Comparison of ENCODE assay signal across 17 cellular contexts in the genomic region with DNA sequence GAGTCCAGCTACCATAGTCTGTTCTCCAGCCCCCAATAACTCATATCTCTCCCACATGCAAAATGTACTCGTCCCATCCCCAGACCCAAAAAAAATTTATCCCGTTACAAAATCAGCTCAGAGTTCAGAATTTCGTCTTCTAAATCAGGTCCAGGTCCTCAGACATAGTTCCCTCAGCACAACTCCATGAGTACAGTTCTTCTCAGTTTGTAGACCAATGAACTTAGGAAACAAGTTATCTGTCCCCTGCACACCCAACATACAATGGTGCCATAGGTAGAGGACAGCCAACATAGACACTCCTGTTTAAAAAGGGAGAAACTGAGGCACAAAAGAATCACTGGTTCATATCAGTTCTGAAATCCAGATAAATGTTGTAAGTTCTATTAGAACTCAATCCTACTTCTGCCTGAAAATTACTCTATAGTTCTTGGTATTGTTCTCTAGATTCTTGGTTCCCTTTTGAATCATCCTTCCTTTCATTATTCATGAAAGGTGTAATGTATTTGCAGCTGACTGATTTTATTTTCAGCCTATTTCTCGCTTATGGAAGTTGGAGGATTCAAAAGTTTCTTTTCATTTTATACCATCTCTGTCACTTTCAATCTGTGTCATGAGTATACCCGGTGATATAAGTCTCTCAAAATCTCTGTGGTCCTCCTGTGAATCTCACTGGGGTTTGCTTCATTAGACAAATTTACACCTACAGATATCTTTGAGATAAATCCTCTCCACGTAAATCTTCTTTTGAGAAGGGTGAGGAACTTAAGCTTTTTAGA.
DNase-seq lines count a peak whose midpoint lies in the region; ATAC-seq, FAIRE-seq and TF ChIP-seq lines count a peak whose summit lies in the region.
"Had no signal": no experiment of that assay in that cellular context is flagged by ENCODE, and none has a peak within 500 bp of the region (broad histone marks: within the 10 kb centered on the region; RNA-seq: fewer than 3 reads in every experiment).

No MANE protein-coding gene starts in this region.

- no peak for TF ChIP-seq CTCF in activated CD8-positive, alpha-beta T cell treated with anti-CD3 and anti-CD28 coated beads for 36 hours (IDR thresholded peaks at IDR 0.05)
- TF ChIP-seq CTCF in endothelial cell of umbilical vein (IDR thresholded peaks at IDR 0.05; ENCODE audit: extremely low read depth in 1 of 2, insufficient read depth in 1 of 2, low read depth in 1 of 2, low read length in 2 of 2), result no peak

- peaks cover 24% of the 10 kb centered on the region for H3K27me3 Mint-ChIP-seq in activated CD8-positive, alpha-beta T cell treated with anti-CD3 and anti-CD28 coated beads for 36 hours
- H3K27me3 Mint-ChIP-seq in activated CD8-positive, alpha-beta T cell treated with anti-CD3 and anti-CD28 coated beads, Interleukin-2, amount 10 ng/mL, durations not matched to agents 7 days and 5 days (ENCODE audit: low read depth), result peaks cover 7% of the 10 kb centered on the region

- H2AFZ ChIP-seq in ACC112 (ENCODE audit: low read length, unreplicated experiment) (no peak overlapping the region), endothelial cell of umbilical vein (ENCODE audit: low read depth, low read length) (no peak overlapping the region)
- H2AFZ ChIP-seq: GM23248 had no signal

- H3K9me3 Mint-ChIP-seq in activated CD8-positive, alpha-beta T cell treated with anti-CD3 and anti-CD28 coated beads for 36 hours, result no peaks in the 10 kb centered on the region
- no peaks in the 10 kb centered on the region for H3K9me3 Mint-ChIP-seq in activated CD8-positive, alpha-beta T cell treated with anti-CD3 and anti-CD28 coated beads, Interleukin-2, amount 10 ng/mL, durations not matched to agents 7 days and 5 days (ENCODE audit: insufficient read depth)

- ATAC-seq in activated CD8-positive, alpha-beta T cell treated with anti-CD3 and anti-CD28 coated beads for 36 hours, result peak; percentile 37
- ATAC-seq in activated CD8-positive, alpha-beta T cell treated with anti-CD3 and anti-CD28 coated beads, Interleukin-2, amount 10 ng/mL, durations not matched to agents 7 days and 5 days, result no peak
- ATAC-seq in HG03558 (IDR thresholded peaks at IDR 0.05; ENCODE audit: extremely low read depth, unreplicated experiment), result peak; percentile 37
- no peak for ATAC-seq in HG03354 (IDR thresholded peaks at IDR 0.05; ENCODE audit: poor library complexity, severe bottlenecking, unreplicated experiment)

- no peak for DNase-seq in activated CD8-positive, alpha-beta T cell treated with anti-CD3 and anti-CD28 coated beads for 36 hours
- no peak for DNase-seq in activated CD8-positive, alpha-beta T cell treated with anti-CD3 and anti-CD28 coated beads, Interleukin-2, amount 10 ng/mL, durations not matched to agents 7 days and 5 days
- DNase-seq in endothelial cell of umbilical vein (ENCODE audit: low read depth, low spot score) (no peak), amygdala (lab: John Stamatoyannopoulos, UW) (no peak)
- no peak for DNase-seq in stimulated activated CD4-positive, alpha-beta T cell treated with anti-CD3 and anti-CD28 coated beads, Interleukin-15, amount 100 ng/mL, for 24 hours
- DNase-seq: 8988T; ACHN; Calu3; CD4-positive, CD25-positive, alpha-beta regulatory T cell; DMS79; GM23248 had no signal

- H3K9ac ChIP-seq in endothelial cell of umbilical vein (replicated peaks; ENCODE audit: extremely low read depth, insufficient read depth, low read length), result no peak overlapping the region
- H3K9ac ChIP-seq: BLaER1 treated with 17β-estradiol and CSF1 and Interleukin-3, amounts not matched to agents 10 nM and 100 nM; GM23248 had no signal

- H4K20me1 ChIP-seq in endothelial cell of umbilical vein (replicated peaks; ENCODE audit: control insufficient read depth, extremely low read depth, insufficient read depth, low read length), result no peaks in the 10 kb centered on the region
- H4K20me1 ChIP-seq: BLaER1 treated with 17β-estradiol and CSF1 and Interleukin-3, amounts not matched to agents 10 nM and 100 nM had no signal

- H3K27ac Mint-ChIP-seq in activated CD8-positive, alpha-beta T cell treated with anti-CD3 and anti-CD28 coated beads for 36 hours, result no peak overlapping the region
- H3K27ac Mint-ChIP-seq in activated CD8-positive, alpha-beta T cell treated with anti-CD3 and anti-CD28 coated beads, Interleukin-2, amount 10 ng/mL, durations not matched to agents 7 days and 5 days, result no peak overlapping the region
- H3K27ac Mint-ChIP-seq: CD4-positive, CD25-positive, alpha-beta regulatory T cell had no signal

- H3K36me3 ChIP-seq in ACC112 (ENCODE audit: insufficient read depth, low read length) (no peaks in the 10 kb centered on the region), endothelial cell of umbilical vein (ENCODE audit: control insufficient read depth in 2 of 2, extremely low read depth in 1 of 2, insufficient read depth in 2 of 2, low read length in 2 of 2) (no peaks in the 10 kb centered on the region)
- H3K36me3 ChIP-seq: BLaER1 treated with 17β-estradiol and CSF1 and Interleukin-3, amounts not matched to agents 10 nM and 100 nM had no signal

- TF ChIP-seq POLR2A in endothelial cell of umbilical vein (IDR thresholded peaks at IDR 0.05; ENCODE audit: low read depth, low read length), result no peak

- H3K4me1 ChIP-seq in ACC112 (ENCODE audit: control insufficient read depth, insufficient read depth, low read length, unreplicated experiment) (peaks cover 40% of the 10 kb centered on the region), endothelial cell of umbilical vein (ENCODE audit: control insufficient read depth, extremely low read depth, insufficient read depth, low read length) (peaks cover 44% of the 10 kb centered on the region)

- intact Hi-C loops in activated CD8-positive, alpha-beta T cell treated with anti-CD3 and anti-CD28 coated beads for 36 hours (cut with micrococcal nuclease), result no loop called here
- intact Hi-C loops in endothelial cell of umbilical vein (cut with micrococcal nuclease), result no loop called here

- no peak for FAIRE-seq in endothelial cell of umbilical vein (lab: Jason Lieb, UNC)
- FAIRE-seq: GM12892, H54 had no signal

- H3K27ac ChIP-seq in ACC112 (ENCODE audit: low read depth, low read length), result peak overlapping the region; percentile 100
- H3K27ac ChIP-seq in endothelial cell of umbilical vein (ENCODE audit: insufficient read depth, low read depth, low read length), result peak overlapping the region; percentile 89
- H3K27ac ChIP-seq: BLaER1 treated with 17β-estradiol and CSF1 and Interleukin-3, amounts not matched to agents 10 nM and 100 nM had no signal

- H3K27me3 ChIP-seq in ACC112 (ENCODE audit: insufficient read depth, low read length) (no peaks in the 10 kb centered on the region), endothelial cell of umbilical vein (ENCODE audit: control insufficient read depth in 2 of 2, insufficient read depth in 2 of 2, low read length in 2 of 2) (no peaks in the 10 kb centered on the region)
- H3K27me3 ChIP-seq: BLaER1 treated with 17β-estradiol and CSF1 and Interleukin-3, amounts not matched to agents 10 nM and 100 nM had no signal

- no peaks in the 10 kb centered on the region for H3K9me1 ChIP-seq in endothelial cell of umbilical vein (replicated peaks; ENCODE audit: control insufficient read depth, extremely low read depth, insufficient read depth, low read length)

- H3K4me1 Mint-ChIP-seq in activated CD8-positive, alpha-beta T cell treated with anti-CD3 and anti-CD28 coated beads for 36 hours (ENCODE audit: low read depth), result peaks cover 6% of the 10 kb centered on the region
- H3K4me1 Mint-ChIP-seq in activated CD8-positive, alpha-beta T cell treated with anti-CD3 and anti-CD28 coated beads, Interleukin-2, amount 10 ng/mL, durations not matched to agents 7 days and 5 days (ENCODE audit: low read depth), result no peaks in the 10 kb centered on the region
- H3K4me1 Mint-ChIP-seq: CD4-positive, CD25-positive, alpha-beta regulatory T cell had no signal

- no peak overlapping the region for H3K4me2 ChIP-seq in endothelial cell of umbilical vein (ENCODE audit: insufficient read depth, low read length)
- H3K4me2 ChIP-seq: BLaER1 treated with 17β-estradiol and CSF1 and Interleukin-3, amounts not matched to agents 10 nM and 100 nM had no signal

- dilution Hi-C loops in endothelial cell of umbilical vein (cut with MboI; ENCODE audit: extremely low pct_ligation_motif_present, low sequenced_read_pairs), result no loop called here

- H3K79me2 ChIP-seq in ACC112 (ENCODE audit: control insufficient read depth, insufficient read depth, low read length, unreplicated experiment) (no peaks in the 10 kb centered on the region), endothelial cell of umbilical vein (ENCODE audit: control insufficient read depth, insufficient read depth, low read length) (no peaks in the 10 kb centered on the region)

- H3K4me3 ChIP-seq in ACC112 (ENCODE audit: low read depth, low read length) (no peak overlapping the region), endothelial cell of umbilical vein (replicated peaks in 1 of 3; ENCODE audit: insufficient read depth in 1 of 3, low read depth in 1 of 3, low read length in 3 of 3) (no peak overlapping the region)
- H3K4me3 ChIP-seq: BLaER1 treated with 17β-estradiol and CSF1 and Interleukin-3, amounts not matched to agents 10 nM and 100 nM; GM23248 had no signal

- POLR2A ChIA-PET in activated CD8-positive, alpha-beta T cell treated with anti-CD3 and anti-CD28 coated beads for 36 hours (lab: Charles Lee), result interaction anchor here (0.6 to 1.3 kb wide), 3 partner anchors 11 to 1024 kb away, joined by 3 to 4 read pairs (median 4); no protein-coding TSS in a partner anchor
- POLR2A ChIA-PET in activated CD8-positive, alpha-beta T cell treated with anti-CD3 and anti-CD28 coated beads, Interleukin-2, amount 10 ng/mL, durations not matched to agents 7 days and 5 days (lab: Charles Lee), result no interaction called here
- POLR2A ChIA-PET in endothelial cell of umbilical vein (lab: Charles Lee), result no interaction called here

- no peak overlapping the region for H3K4me3 Mint-ChIP-seq in activated CD8-positive, alpha-beta T cell treated with anti-CD3 and anti-CD28 coated beads for 36 hours
- H3K4me3 Mint-ChIP-seq in activated CD8-positive, alpha-beta T cell treated with anti-CD3 and anti-CD28 coated beads, Interleukin-2, amount 10 ng/mL, durations not matched to agents 7 days and 5 days, result no peak overlapping the region
- H3K4me3 Mint-ChIP-seq: CD4-positive, CD25-positive, alpha-beta regulatory T cell had no signal

- H3K36me3 Mint-ChIP-seq in activated CD8-positive, alpha-beta T cell treated with anti-CD3 and anti-CD28 coated beads for 36 hours (ENCODE audit: low read depth), result no peaks in the 10 kb centered on the region
- H3K36me3 Mint-ChIP-seq in activated CD8-positive, alpha-beta T cell treated with anti-CD3 and anti-CD28 coated beads, Interleukin-2, amount 10 ng/mL, durations not matched to agents 7 days and 5 days (ENCODE audit: low read depth), result no peaks in the 10 kb centered on the region
- H3K36me3 Mint-ChIP-seq: CD4-positive, CD25-positive, alpha-beta regulatory T cell had no signal

- no TSS peak for BruUV-seq in endothelial cell of umbilical vein (replicated peaks; lab: Mats Ljungman, UMichigan)

- CTCF ChIA-PET in activated CD8-positive, alpha-beta T cell treated with anti-CD3 and anti-CD28 coated beads for 36 hours (lab: Charles Lee), result interaction anchor here (1.9 kb wide), 1 partner anchor 27 kb away, joined by 7 read pairs; no protein-coding TSS in a partner anchor
- CTCF ChIA-PET in activated CD8-positive, alpha-beta T cell treated with anti-CD3 and anti-CD28 coated beads, Interleukin-2, amount 10 ng/mL, durations not matched to agents 7 days and 5 days (lab: Charles Lee), result interaction anchor here (1.2 to 1.5 kb wide), 2 partner anchors 23 to 26 kb away, joined by 3 to 4 read pairs; no protein-coding TSS in a partner anchor
- CTCF ChIA-PET in endothelial cell of umbilical vein (lab: Charles Lee), result interaction anchor here (1.1 to 1.4 kb wide), 2 partner anchors 14 to 23 kb away, joined by 4 read pairs; no protein-coding TSS in a partner anchor

- no peaks in the 10 kb centered on the region for H3K9me3 ChIP-seq in endothelial cell of umbilical vein (replicated peaks; ENCODE audit: control insufficient read depth, insufficient read depth, low read length)
- H3K9me3 ChIP-seq: BLaER1 treated with 17β-estradiol and CSF1 and Interleukin-3, amounts not matched to agents 10 nM and 100 nM had no signal

Comparison
In these comparisons a context has a peak if more than half of its experiments do, and no peak if none do; other contexts are left out.
1. ATAC-seq: peak in activated CD8-positive, alpha-beta T cell treated with anti-CD3 and anti-CD28 coated beads for 36 hours (single experiment) and HG03558 (single experiment); none in activated CD8-positive, alpha-beta T cell treated with anti-CD3 and anti-CD28 coated beads, Interleukin-2, amount 10 ng/mL, durations not matched to agents 7 days and 5 days (single experiment) and HG03354 (single experiment).